ENCODE assay signal across 13 cellular contexts in the genomic region with DNA sequence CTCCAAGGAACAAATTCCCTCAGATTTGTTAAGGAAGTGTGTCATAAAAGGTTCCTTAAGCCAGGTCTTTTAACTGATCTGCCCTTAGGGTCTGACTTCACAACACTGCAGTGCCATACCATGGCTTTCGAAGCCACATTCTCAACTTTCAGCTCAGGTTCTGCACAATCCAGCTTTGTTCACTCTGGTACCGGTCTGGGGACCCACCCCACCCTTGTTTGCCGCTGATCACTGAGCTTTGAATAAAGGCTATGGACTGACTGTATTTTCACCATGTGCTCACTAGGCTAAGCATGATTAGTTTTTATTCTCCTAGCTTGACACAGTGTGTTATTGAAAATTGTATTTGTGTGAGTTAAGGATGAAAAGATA. TPM values are rescaled to one million over a fixed set of nuclear protein-coding genes. Genes with fewer than 3 reads are reported as not detected.
DNase-seq lines count a peak whose midpoint lies in the region; ATAC-seq, FAIRE-seq and TF ChIP-seq lines count a peak whose summit lies in the region.
"Had no signal": no experiment of that assay in that cellular context is flagged by ENCODE, and none has a peak within 500 bp of the region (broad histone marks: within the 10 kb centered on the region; RNA-seq: fewer than 3 reads in every experiment).

No MANE protein-coding gene starts in this region.

- peak overlapping the region; percentile 69 for H3K27ac Mint-ChIP-seq in T-helper 17 cell

- peak overlapping the region in 1 of 3 donors; percentile 4 for H3K4me3 ChIP-seq in skeletal muscle tissue (ENCODE audit: low read length in 3 of 3)

- FAIRE-seq in GM12891 (lab: Jason Lieb, UNC): peak; percentile 38
- FAIRE-seq in urothelium cell line (lab: Jason Lieb, UNC): no peak
- FAIRE-seq: islet of Langerhans had no signal

- ATAC-seq in T-helper 17 cell: no peak
- ATAC-seq in left lobe of liver: peak; percentile 37
- ATAC-seq: activated naive CD4-positive, alpha-beta T cell treated with anti-CD3 and anti-CD28 coated beads, Interleukin-2, amount 50 U/mL, for 72 hours had no signal

- H3K4me1 ChIP-seq in skeletal muscle tissue (ENCODE audit: control insufficient read depth in 3 of 3, insufficient read depth in 3 of 3, low read length in 3 of 3): peaks cover 13 to 29% (median 15%) of the 10 kb centered on the region in 3 donors
- H3K4me1 ChIP-seq: BE2C had no signal

- H3K9me3 ChIP-seq in T-helper 17 cell (ENCODE audit: control insufficient read depth, low read length, poor library complexity, severe bottlenecking) (no peaks in the 10 kb centered on the region), skeletal muscle tissue (ENCODE audit: control insufficient read depth in 3 of 3, low read length in 3 of 3) (no peaks in the 10 kb centered on the region)
- H3K9me3 ChIP-seq: BE2C had no signal

- peak overlapping the region in 1 of 3 donors; percentile 25 for H3K9ac ChIP-seq in skeletal muscle tissue (ENCODE audit: low read depth in 1 of 3, low read length in 3 of 3)

- no peak for DNase-seq in GM12891 (ENCODE audit: insufficient read length, low spot score)
- no peak for DNase-seq in T-helper 17 cell
- DNase-seq in left lobe of liver (ENCODE audit: low spot score): no peak
- DNase-seq in urothelium cell line (ENCODE audit: low spot score): no peak
- DNase-seq in activated CD8-positive, alpha-beta memory T cell treated with anti-CD3 and anti-CD28 coated beads, Interleukin-2, amount 50 U/mL, for 4 hours: no peak
- no peak for DNase-seq in NCI-H446 (lab: John Stamatoyannopoulos, UW)
- DNase-seq in head of caudate nucleus: no peak
- DNase-seq: BE2C, NCI-H1417 treated with DMSO at 0.1 percent for 48 hours, OCI-M1 had no signal

- H3K36me3 Mint-ChIP-seq in T-helper 17 cell (ENCODE audit: low read depth): peaks cover 11% of the 10 kb centered on the region

- no peaks in the 10 kb centered on the region for H3K27me3 ChIP-seq in skeletal muscle tissue (ENCODE audit: control insufficient read depth in 3 of 3, insufficient read depth in 3 of 3, low read length in 3 of 3)
- H3K27me3 ChIP-seq: BE2C had no signal

- peaks cover 25% of the 10 kb centered on the region for H3K4me1 Mint-ChIP-seq in T-helper 17 cell

- H3K27me3 Mint-ChIP-seq in T-helper 17 cell: no peaks in the 10 kb centered on the region

- peak overlapping the region; percentile 31 for H3K27ac ChIP-seq in skeletal muscle tissue (ENCODE audit: low read depth, low read length)

- no peak for TF ChIP-seq POLR2A in GM12891 (IDR thresholded peaks at IDR 0.05; ENCODE audit: low read depth, low read length)

- peaks cover 17 to 27% (median 25%) of the 10 kb centered on the region in 3 donors for H3K36me3 ChIP-seq in skeletal muscle tissue (ENCODE audit: control insufficient read depth in 3 of 3, insufficient read depth in 3 of 3, low read length in 3 of 3)

- no peak overlapping the region for H3K4me3 Mint-ChIP-seq in T-helper 17 cell

- intact Hi-C loops in head of caudate nucleus (cut with DNase I): no loop called here

TF ChIP-seq in GM12891, 5 proteins besides CTCF, POLR2A, EP300 and RAD21:
- no peak for TF ChIP-seq TAF1 (IDR thresholded peaks at IDR 0.05; ENCODE audit: low read depth, low read length)
- TF ChIP-seq POU2F2 (IDR thresholded peaks at IDR 0.05; ENCODE audit: low read depth, low read length): no peak
- TF ChIP-seq SPI1 (IDR thresholded peaks at IDR 0.05; ENCODE audit: low read depth, low read length): no peak
- TF ChIP-seq POLR2AphosphoS5 (IDR thresholded peaks at IDR 0.05; ENCODE audit: low read depth, low read length): no peak
- no peak for TF ChIP-seq PAX5 (IDR thresholded peaks at IDR 0.05; ENCODE audit: insufficient read depth, low read length, severe bottlenecking)

RNA-seq across cellular contexts. Expression of a gene that starts 15.9 kb away (rescaled TPM):
- polyA plus RNA-seq in GM12891 (2012; ENCODE audit: low read depth, missing spikeins): 63.0 TPM
- total RNA-seq in T-helper 17 cell (100 to 1,000 TPM in 1 of 2 donors, 10 to 100 TPM in 1; 87.1 to 111 TPM), left lobe of liver (66.2 TPM), skeletal muscle tissue (26.6 TPM)

RNA-seq across cellular contexts. Expression of a gene that starts 18.0 kb away (rescaled TPM):
- polyA plus RNA-seq in GM12891 (2012; ENCODE audit: low read depth, missing spikeins): 117 TPM
- total RNA-seq in T-helper 17 cell: 10 to 100 TPM; 21.5 to 23.1 TPM
- total RNA-seq in left lobe of liver: 70.2 TPM
- total RNA-seq in skeletal muscle tissue: 54.8 TPM

RNA-seq across cellular contexts. Expression of a gene that starts 39.9 kb away (rescaled TPM):
- polyA plus RNA-seq in GM12891 (2012; ENCODE audit: low read depth, missing spikeins): 6.4 TPM
- 1 to 10 TPM in 1 of 2 donors, under 1 TPM in 1; 0.42 to 1.9 TPM for total RNA-seq in T-helper 17 cell
- 1.2 TPM for total RNA-seq in left lobe of liver
- 1.0 TPM for total RNA-seq in skeletal muscle tissue

RNA-seq across cellular contexts. Expression of a gene that starts 51.2 kb away (rescaled TPM):
- 328 TPM for polyA plus RNA-seq in GM12891 (2012; ENCODE audit: low read depth, missing spikeins)
- total RNA-seq in T-helper 17 cell (100 to 1,000 TPM; 202 to 208 TPM), left lobe of liver (474 TPM), skeletal muscle tissue (199 TPM)
